Comparison of ENCODE assay signal across 30 cellular contexts in genomic region chr2:12675801-12676200, GRCh38. TPM values are rescaled to one million over a fixed set of nuclear protein-coding genes. Genes with fewer than 3 reads are reported as not detected.
DNase-seq lines count a peak whose midpoint lies in the region; ATAC-seq and TF ChIP-seq lines count a peak whose summit lies in the region.
"Had no signal": no experiment of that assay in that cellular context is flagged by ENCODE, and none has a peak within 500 bp of the region (broad histone marks: within the 10 kb centered on the region; RNA-seq: fewer than 3 reads in every experiment).

No MANE protein-coding gene starts in this region.

- POLR2A ChIA-PET in IMR-90 (lab: Charles Lee; ENCODE audit: unreplicated experiment): no interaction called here
- POLR2A ChIA-PET in activated CD4-positive, alpha-beta memory T cell treated with anti-CD3 and anti-CD28 coated beads, Interleukin-2, amount 10 ng/mL, durations not matched to agents 7 days and 5 days (lab: Charles Lee): no interaction called here

- DNase-seq in CD4-positive, CD25-positive, alpha-beta regulatory T cell: no peak
- DNase-seq in IMR-90 (peak; percentile 28), astrocyte of the spinal cord (ENCODE audit: low read depth, low spot score) (peak; percentile 26), mesenchymal stem cell (peak; percentile 18), NOMO-1 treated with dmso at 0.1 percent for 144 hours (lab: John Stamatoyannopoulos, UW; ENCODE audit: unreplicated experiment) (no peak)
- DNase-seq in activated CD4-positive, alpha-beta memory T cell treated with anti-CD3 and anti-CD28 coated beads, Interleukin-2, amount 10 ng/mL, durations not matched to agents 7 days and 5 days: no peak
- no peak for DNase-seq in stimulated activated CD4-positive, alpha-beta T cell treated with anti-CD3 and anti-CD28 coated beads, Interleukin-15, amount 100 ng/mL, for 24 hours
- DNase-seq: ACHN; activated CD4-positive, alpha-beta memory T cell treated with anti-CD3 and anti-CD28 coated beads for 36 hours; activated CD4-positive, CD25-positive, alpha-beta regulatory T cell treated with anti-CD3 and anti-CD28 coated beads, Interleukin-2, amount 50 U/mL, for 72 hours; activated naive CD4-positive, alpha-beta T cell treated with anti-CD3 and anti-CD28 coated beads, Interleukin-2, amount 50 U/mL, for 16 hours; Caco-2; DND-41; dorsolateral prefrontal cortex; left lung; midbrain; NCI-H1048; NCI-H1694 treated with DMSO at 0.1 percent for 48 hours; NCI-H526 treated with DMSO at 0.1 percent for 48 hours; ovary; RPMI8226; stimulated activated CD4-positive, alpha-beta T cell treated with anti-CD3 and anti-CD28 coated beads, Interleukin-4, amount 100 ng/mL, for 1 hour; substantia nigra; T-cell; upper lobe of left lung had no signal

- peaks cover 3% of the 10 kb centered on the region for H3K36me3 Mint-ChIP-seq in CD4-positive, CD25-positive, alpha-beta regulatory T cell
- H3K36me3 Mint-ChIP-seq in activated CD4-positive, alpha-beta memory T cell treated with anti-CD3 and anti-CD28 coated beads, Interleukin-2, amount 10 ng/mL, durations not matched to agents 7 days and 5 days (ENCODE audit: low read depth): no peaks in the 10 kb centered on the region
- H3K36me3 Mint-ChIP-seq: activated CD4-positive, alpha-beta memory T cell treated with anti-CD3 and anti-CD28 coated beads for 36 hours; stimulated activated effector memory CD8-positive, alpha-beta T cell treated with anti-CD3 and anti-CD28 coated beads, Interleukin-12 subunit alpha, Interleukin-12 subunit beta, amount 100 ng/mL, for 72 hours had no signal

- H3K18ac ChIP-seq in IMR-90 (ENCODE audit: low read depth, low read length) (no peak overlapping the region), mesenchymal stem cell (ENCODE audit: low read depth in 1 of 2, low read length in 2 of 2) (peak overlapping the region; percentile 44 to 63)

- no peaks in the 10 kb centered on the region for H3K27me3 ChIP-seq in CD4-positive, CD25-positive, alpha-beta regulatory T cell (ENCODE audit: control insufficient read depth, insufficient read depth, low read length)
- no peaks in the 10 kb centered on the region for H3K27me3 ChIP-seq in IMR-90 (ENCODE audit: control insufficient read depth, insufficient read depth, low read length)
- peaks cover 0 to 6% of the 10 kb centered on the region in 2 experiments for H3K27me3 ChIP-seq in mesenchymal stem cell (ENCODE audit: control insufficient read depth in 1 of 2, insufficient read depth in 1 of 2, low read length in 2 of 2)
- H3K27me3 ChIP-seq: BLaER1, dorsolateral prefrontal cortex, left lung, ovary, upper lobe of left lung had no signal

- H3K4ac ChIP-seq in IMR-90 (ENCODE audit: low read depth, low read length): no peak overlapping the region
- peak overlapping the region; percentile 53 to 59 for H3K4ac ChIP-seq in mesenchymal stem cell (ENCODE audit: low read depth in 1 of 2, low read length in 2 of 2)

- H3K23ac ChIP-seq in IMR-90 (ENCODE audit: low read depth, low read length): no peak overlapping the region
- no peak overlapping the region for H3K23ac ChIP-seq in mesenchymal stem cell (ENCODE audit: low read length in 2 of 2)

- H2BK12ac ChIP-seq in mesenchymal stem cell (ENCODE audit: low read length in 2 of 2): peak overlapping the region; percentile 64 to 65

- H3K27ac ChIP-seq in CD4-positive, CD25-positive, alpha-beta regulatory T cell (ENCODE audit: insufficient read depth, low read length, poor library complexity, severe bottlenecking): no peak overlapping the region
- H3K27ac ChIP-seq in IMR-90 (ENCODE audit: insufficient read depth, low read length): no peak overlapping the region
- no peak overlapping the region for H3K27ac ChIP-seq in mesenchymal stem cell (ENCODE audit: low read length, poor library complexity, severe bottlenecking)
- H3K27ac ChIP-seq: BLaER1, dorsolateral prefrontal cortex, left lung, upper lobe of left lung had no signal

- H2BK120ac ChIP-seq in IMR-90 (ENCODE audit: low read depth, low read length) (0 out of 2 replicates have a peak overlapping the region, but pooled peaks have one; percentile 16), mesenchymal stem cell (ENCODE audit: low read depth, low read length) (no peak overlapping the region)

- H3K79me1 ChIP-seq in IMR-90 (ENCODE audit: low read depth in 1 of 2, low read length in 2 of 2) (no peaks in the 10 kb centered on the region), mesenchymal stem cell (replicated peaks; ENCODE audit: low read length, poor library complexity, severe bottlenecking) (no peaks in the 10 kb centered on the region)

- in situ Hi-C loops in IMR-90 (cut with MboI; ENCODE audit: low sequenced_read_pairs): no loop called here
- in situ Hi-C loops in astrocyte of the spinal cord (cut with HindIII; ENCODE audit: low sequenced_read_pairs): no loop called here

- no peaks in the 10 kb centered on the region for H3K27me3 Mint-ChIP-seq in CD4-positive, CD25-positive, alpha-beta regulatory T cell
- no peaks in the 10 kb centered on the region for H3K27me3 Mint-ChIP-seq in activated CD4-positive, alpha-beta memory T cell treated with anti-CD3 and anti-CD28 coated beads, Interleukin-2, amount 10 ng/mL, durations not matched to agents 7 days and 5 days
- H3K27me3 Mint-ChIP-seq: activated CD4-positive, alpha-beta memory T cell treated with anti-CD3 and anti-CD28 coated beads for 36 hours; activated T-helper 17 cell treated with anti-CD3 and anti-CD28 coated beads, Interleukin-2, amount 50 U/mL, for 72 hours; T-cell had no signal

- CTCF ChIA-PET in IMR-90 (lab: Yijun Ruan, JAX): no interaction called here
- CTCF ChIA-PET in activated CD4-positive, alpha-beta memory T cell treated with anti-CD3 and anti-CD28 coated beads, Interleukin-2, amount 10 ng/mL, durations not matched to agents 7 days and 5 days (lab: Charles Lee): no interaction called here

- no peaks in the 10 kb centered on the region for H3K9me1 ChIP-seq in IMR-90 (ENCODE audit: insufficient read depth, low read length)

- no peak overlapping the region for H3K4me3 Mint-ChIP-seq in CD4-positive, CD25-positive, alpha-beta regulatory T cell
- no peak overlapping the region for H3K4me3 Mint-ChIP-seq in activated CD4-positive, alpha-beta memory T cell treated with anti-CD3 and anti-CD28 coated beads, Interleukin-2, amount 10 ng/mL, durations not matched to agents 7 days and 5 days
- H3K4me3 Mint-ChIP-seq: activated CD4-positive, alpha-beta memory T cell treated with anti-CD3 and anti-CD28 coated beads for 36 hours; activated T-helper 17 cell treated with anti-CD3 and anti-CD28 coated beads, Interleukin-2, amount 50 U/mL, for 72 hours; nephron; stimulated activated effector memory CD8-positive, alpha-beta T cell treated with anti-CD3 and anti-CD28 coated beads, Interleukin-12 subunit alpha, Interleukin-12 subunit beta, amount 100 ng/mL, for 72 hours; T-cell had no signal

- H2BK20ac ChIP-seq in IMR-90 (ENCODE audit: low read depth, low read length): no peak overlapping the region

- H3K14ac ChIP-seq in IMR-90 (replicated peaks; ENCODE audit: low read depth, low read length) (no peak overlapping the region), mesenchymal stem cell (ENCODE audit: low read length in 2 of 2) (no peak overlapping the region)

- H3K4me2 ChIP-seq in IMR-90 (ENCODE audit: low read depth, low read length): no peak overlapping the region
- no peak overlapping the region for H3K4me2 ChIP-seq in mesenchymal stem cell (ENCODE audit: low read length, poor library complexity, severe bottlenecking)
- H3K4me2 ChIP-seq: BLaER1 had no signal

- no peak overlapping the region for H3K4me3 ChIP-seq in CD4-positive, CD25-positive, alpha-beta regulatory T cell (ENCODE audit: low read depth, low read length)
- H3K4me3 ChIP-seq in IMR-90 (ENCODE audit: insufficient read depth, low read depth, low read length): no peak overlapping the region
- no peak overlapping the region for H3K4me3 ChIP-seq in astrocyte of the spinal cord (ENCODE audit: low read depth, low read length)
- no peak overlapping the region for H3K4me3 ChIP-seq in mesenchymal stem cell (ENCODE audit: insufficient read depth in 1 of 2, low read depth in 1 of 2, low read length in 2 of 2)
- H3K4me3 ChIP-seq: BLaER1, dorsolateral prefrontal cortex, left lung, ovary, upper lobe of left lung had no signal

- peak overlapping the region in 2 of 3 donors; percentile 40 to 51 for H3K27ac Mint-ChIP-seq in CD4-positive, CD25-positive, alpha-beta regulatory T cell
- H3K27ac Mint-ChIP-seq in activated CD4-positive, alpha-beta memory T cell treated with anti-CD3 and anti-CD28 coated beads, Interleukin-2, amount 10 ng/mL, durations not matched to agents 7 days and 5 days: no peak overlapping the region
- H3K27ac Mint-ChIP-seq: activated CD4-positive, alpha-beta memory T cell treated with anti-CD3 and anti-CD28 coated beads for 36 hours; activated T-helper 17 cell treated with anti-CD3 and anti-CD28 coated beads, Interleukin-2, amount 50 U/mL, for 72 hours; nephron; stimulated activated effector memory CD8-positive, alpha-beta T cell treated with anti-CD3 and anti-CD28 coated beads, Interleukin-12 subunit alpha, Interleukin-12 subunit beta, amount 100 ng/mL, for 72 hours; T-cell had no signal

- ATAC-seq in CD4-positive, CD25-positive, alpha-beta regulatory T cell (ENCODE audit: low read depth in 2 of 2): no peak
- ATAC-seq in IMR-90 (ENCODE audit: low read depth): no peak
- no peak for ATAC-seq in GM18502 (IDR thresholded peaks at IDR 0.05; ENCODE audit: poor library complexity, unreplicated experiment)
- ATAC-seq: activated T-helper 17 cell treated with anti-CD3 and anti-CD28 coated beads, Interleukin-2, amount 50 U/mL, for 72 hours; stimulated activated effector memory CD8-positive, alpha-beta T cell treated with anti-CD3 and anti-CD28 coated beads, Interleukin-12 subunit alpha, Interleukin-12 subunit beta, amount 100 ng/mL, for 72 hours; T-cell had no signal

- peaks cover 0 to 5% (median 0%) of the 10 kb centered on the region in 7 donors for H3K9me3 Mint-ChIP-seq in CD4-positive, CD25-positive, alpha-beta regulatory T cell
- peaks cover 3% of the 10 kb centered on the region for H3K9me3 Mint-ChIP-seq in activated CD4-positive, alpha-beta memory T cell treated with anti-CD3 and anti-CD28 coated beads, Interleukin-2, amount 10 ng/mL, durations not matched to agents 7 days and 5 days

- no peak overlapping the region for H4K5ac ChIP-seq in IMR-90 (ENCODE audit: low read depth, low read length)

- H3K9me3 ChIP-seq in CD4-positive, CD25-positive, alpha-beta regulatory T cell (ENCODE audit: control insufficient read depth in 2 of 2, low read length in 2 of 2): no peaks in the 10 kb centered on the region
- H3K9me3 ChIP-seq in IMR-90 (ENCODE audit: control insufficient read depth, insufficient read depth, low read length) (no peaks in the 10 kb centered on the region), mesenchymal stem cell (ENCODE audit: control insufficient read depth, low read length) (peaks cover 4% of the 10 kb centered on the region)
- H3K9me3 ChIP-seq: left lung, ovary, upper lobe of left lung had no signal

- peaks cover 5 to 14% (median 10%) of the 10 kb centered on the region in 4 donors for H3K4me1 Mint-ChIP-seq in CD4-positive, CD25-positive, alpha-beta regulatory T cell
- H3K4me1 Mint-ChIP-seq in activated CD4-positive, alpha-beta memory T cell treated with anti-CD3 and anti-CD28 coated beads, Interleukin-2, amount 10 ng/mL, durations not matched to agents 7 days and 5 days: no peaks in the 10 kb centered on the region
- H3K4me1 Mint-ChIP-seq: stimulated activated effector memory CD8-positive, alpha-beta T cell treated with anti-CD3 and anti-CD28 coated beads, Interleukin-12 subunit alpha, Interleukin-12 subunit beta, amount 100 ng/mL, for 72 hours had no signal

- TF ChIP-seq RAD21 in IMR-90 (IDR thresholded peaks at IDR 0.05; ENCODE audit: low read length): no peak

- H4K91ac ChIP-seq in IMR-90 (ENCODE audit: insufficient read depth, low read depth, low read length): no peak overlapping the region
- H4K91ac ChIP-seq in mesenchymal stem cell (ENCODE audit: low read length): no peak overlapping the region

- H2BK15ac ChIP-seq in IMR-90 (ENCODE audit: low read depth, low read length): peak overlapping the region; percentile 47; the same call in 1 of the 3 replicates
- H2BK15ac ChIP-seq in mesenchymal stem cell (ENCODE audit: low read depth, poor library complexity, severe bottlenecking): peak overlapping the region; percentile 33

- H4K8ac ChIP-seq in IMR-90 (ENCODE audit: low read depth in 2 of 2, low read length in 2 of 2): no peak overlapping the region
- peak overlapping the region; percentile 68 for H4K8ac ChIP-seq in mesenchymal stem cell (ENCODE audit: low read length)

- H3K4me1 ChIP-seq in CD4-positive, CD25-positive, alpha-beta regulatory T cell (ENCODE audit: control insufficient read depth, insufficient read depth, low read length, poor library complexity, severe bottlenecking): no peaks in the 10 kb centered on the region
- 0 out of 2 replicates have a peak, but pooled peaks cover 1% of the 10 kb centered on the region for H3K4me1 ChIP-seq in IMR-90 (ENCODE audit: control insufficient read depth, insufficient read depth, low read length)
- no peaks in the 10 kb centered on the region for H3K4me1 ChIP-seq in mesenchymal stem cell (ENCODE audit: control insufficient read depth, insufficient read depth, low read depth, low read length)
- H3K4me1 ChIP-seq: BLaER1, Caco-2, left lung, upper lobe of left lung had no signal

- H2AK5ac ChIP-seq in IMR-90 (ENCODE audit: low read depth, low read length) (no peak overlapping the region), mesenchymal stem cell (ENCODE audit: low read length, severe bottlenecking) (no peak overlapping the region)

- no TSS peak for BruUV-seq in IMR-90 (replicated peaks; lab: Mats Ljungman, UMichigan)

- TF ChIP-seq CTCF in IMR-90 (conservative IDR thresholded peaks at IDR 0.05; ENCODE audit: low read depth, low read length): no peak
- TF ChIP-seq CTCF in astrocyte of the spinal cord (IDR thresholded peaks at IDR 0.05; ENCODE audit: low read depth, low read length): no peak

- H2BK5ac ChIP-seq in IMR-90 (ENCODE audit: low read depth, low read length, poor library complexity, severe bottlenecking) (no peak overlapping the region), mesenchymal stem cell (ENCODE audit: low read depth, low read length, poor library complexity, severe bottlenecking) (no peak overlapping the region)

- no peaks in the 10 kb centered on the region for H4K20me1 ChIP-seq in IMR-90 (ENCODE audit: insufficient read depth, low read length)
- H4K20me1 ChIP-seq: BLaER1 had no signal

- dilution Hi-C loops in IMR-90 (cut with HindIII; ENCODE audit: low sequenced_read_pairs, unreplicated experiment): no loop called here

- H3K36me3 ChIP-seq in CD4-positive, CD25-positive, alpha-beta regulatory T cell (ENCODE audit: control insufficient read depth, insufficient read depth, low read length): no peaks in the 10 kb centered on the region
- H3K36me3 ChIP-seq in IMR-90 (ENCODE audit: control insufficient read depth, insufficient read depth, low read length) (no peaks in the 10 kb centered on the region), mesenchymal stem cell (ENCODE audit: control insufficient read depth in 1 of 2, insufficient read depth in 2 of 2, low read depth in 1 of 2, low read length in 2 of 2) (no peaks in the 10 kb centered on the region)
- H3K36me3 ChIP-seq: BLaER1, left lung, ovary, upper lobe of left lung had no signal

- H3K9ac ChIP-seq in IMR-90 (ENCODE audit: low read depth, low read length): no peak overlapping the region
- H3K9ac ChIP-seq in mesenchymal stem cell (ENCODE audit: low read length): no peak overlapping the region
- H3K9ac ChIP-seq: BLaER1 had no signal

- H3K56ac ChIP-seq in IMR-90 (ENCODE audit: extremely low read depth, insufficient read depth, low read length): no peak overlapping the region

- H2AFZ ChIP-seq in IMR-90 (replicated peaks; ENCODE audit: low read length, poor library complexity): peak overlapping the region; percentile 38
- no peak overlapping the region for H2AFZ ChIP-seq in mesenchymal stem cell (ENCODE audit: low read depth, low read length)

- no peak overlapping the region for H2AK9ac ChIP-seq in IMR-90 (replicated peaks; ENCODE audit: low read depth, low read length, poor library complexity)

- WGBS in IMR-90 (ENCODE audit: extremely low coverage in 2 of 2, insufficient read length in 1 of 2), 2 experiments: no CpG with 5 or more reads among the region's 5 CpGs
- 85% methylated on average over 5 of the region's 5 CpGs for WGBS in mesenchymal stem cell

- TF ChIP-seq POLR2A in IMR-90 (IDR thresholded peaks at IDR 0.05; ENCODE audit: low read depth, low read length): no peak

- intact Hi-C loops in IMR-90 (cut with micrococcal nuclease): no loop called here

RNA-seq across cellular contexts. Expression of gene TRIB2, which starts 40.9 kb away (rescaled TPM):
- total RNA-seq in CD4-positive, CD25-positive, alpha-beta regulatory T cell: 180 TPM
- 100 to 1,000 TPM in 3 of 4 donors, 10 to 100 TPM in 1; 87.6 to 131 (median 109) TPM for polyA plus RNA-seq in CD4-positive, CD25-positive, alpha-beta regulatory T cell
- total RNA-seq in IMR-90 (2012; rRNA removed): 12.7 and 16.1 TPM in 2 replicates
- 10.7 and 12.0 TPM in 2 replicates for polyA plus RNA-seq in IMR-90 (2012; rRNA removed)
- 8.4 and 17.9 TPM in 2 replicates for polyA plus RNA-seq in IMR-90 (2012; cell fraction: cytosol; rRNA removed)
- 30.1 and 46.8 TPM in 2 replicates for polyA plus RNA-seq in IMR-90 (2012; cell fraction: nucleus; rRNA removed; ENCODE audit: low replicate concordance)
- polyA plus RNA-seq in mesenchymal stem cell (2013, experiment 1 of 2): 70.1 TPM
- polyA plus RNA-seq in mesenchymal stem cell (2013, experiment 2 of 2): 68.9 TPM
- total RNA-seq in activated CD4-positive, alpha-beta memory T cell treated with anti-CD3 and anti-CD28 coated beads, Interleukin-2, amount 10 ng/mL, durations not matched to agents 7 days and 5 days: 10 to 100 TPM; 62.8 to 68.3 TPM

Comparison
In these comparisons a context has a peak if more than half of its experiments do, and no peak if none do; other contexts are left out.
1. DNase-seq: peak in IMR-90 (single experiment), astrocyte of the spinal cord (single experiment) and mesenchymal stem cell (single experiment); none in CD4-positive, CD25-positive, alpha-beta regulatory T cell (0 of 3), activated CD4-positive, alpha-beta memory T cell treated with anti-CD3 and anti-CD28 coated beads, Interleukin-2, amount 10 ng/mL, durations not matched to agents 7 days and 5 days (single experiment), stimulated activated CD4-positive, alpha-beta T cell treated with anti-CD3 and anti-CD28 coated beads, Interleukin-15, amount 100 ng/mL, for 24 hours (single experiment) and NOMO-1 treated with dmso at 0.1 percent for 144 hours (single experiment).